Comparison of ENCODE assay signal across 29 cellular contexts in genomic region chr7:65953890-65954289, GRCh38.
"Had no signal": no experiment of that assay in that cellular context is flagged by ENCODE, and none has a peak within 500 bp of the region (broad histone marks: within the 10 kb centered on the region; RNA-seq: fewer than 3 reads in every experiment).

No MANE protein-coding gene starts in this region.

- H3K4me1 ChIP-seq: ascending aorta, body of pancreas had no signal

- H3K27ac ChIP-seq: ascending aorta, body of pancreas, SK-N-MC had no signal

- DNase-seq: activated CD4-positive, alpha-beta T cell treated with anti-CD3 and anti-CD28 coated beads for 4 hours; activated CD8-positive, alpha-beta T cell treated with anti-CD3 and anti-CD28 coated beads for 36 hours; activated effector memory CD4-positive, alpha-beta T cell treated with anti-CD3 and anti-CD28 coated beads, Interleukin-2, amount 50 U/mL, for 16 hours; activated naive CD4-positive, alpha-beta T cell treated with Interleukin-2 at 50 U/mL for 16 hours; activated naive CD8-positive, alpha-beta T cell treated with anti-CD3 and anti-CD28 coated beads, Interleukin-2, amount 50 U/mL, for 24 hours; activated T-cell treated with anti-CD3 and anti-CD28 coated beads, Interleukin-2, amount 50 U/mL, for 4 hours; amniotic stem cell; body of pancreas; KG1; NCI-H1048; NCI-H1417 treated with DMSO at 0.1 percent for 48 hours; NCI-H1694 treated with DMSO at 0.1 percent for 48 hours; NCI-H2029 treated with DMSO at 0.1 percent for 48 hours; NCI-H345; NCI-H510A; NCI-H69; NK-92 treated with Interleukin-12 subunit alpha and Interleukin-12 subunit beta, amount 100 ng/mL, for 24 hours; OCI-M1; RPMI8226; T-cell; T-helper 2 cell; T1000 had no signal

- FAIRE-seq: TTC549 had no signal

- H3K27me3 ChIP-seq: ascending aorta, body of pancreas had no signal

- H3K9me3 ChIP-seq: ascending aorta, body of pancreas had no signal

- H3K4me3 ChIP-seq: ascending aorta, body of pancreas, SK-N-MC had no signal

- ATAC-seq: activated CD4-positive, CD25-positive, alpha-beta regulatory T cell treated with anti-CD3 and anti-CD28 coated beads, Interleukin-2, amount 50 U/mL, for 24 hours; activated CD8-positive, alpha-beta T cell treated with anti-CD3 and anti-CD28 coated beads for 36 hours; activated naive CD4-positive, alpha-beta T cell treated with anti-CD3 and anti-CD28 coated beads, Interleukin-2, amount 50 U/mL, for 72 hours; activated naive CD8-positive, alpha-beta T cell treated with anti-CD3 and anti-CD28 coated beads, Interleukin-2, amount 50 U/mL, for 24 hours; activated T-cell treated with anti-CD3 and anti-CD28 coated beads, Interleukin-2, amount 50 U/mL, for 4 hours; body of pancreas; Panc1; Right ventricle myocardium inferior; T-cell had no signal
